ENCODE assay signal across 19 cellular contexts in the genomic region with DNA sequence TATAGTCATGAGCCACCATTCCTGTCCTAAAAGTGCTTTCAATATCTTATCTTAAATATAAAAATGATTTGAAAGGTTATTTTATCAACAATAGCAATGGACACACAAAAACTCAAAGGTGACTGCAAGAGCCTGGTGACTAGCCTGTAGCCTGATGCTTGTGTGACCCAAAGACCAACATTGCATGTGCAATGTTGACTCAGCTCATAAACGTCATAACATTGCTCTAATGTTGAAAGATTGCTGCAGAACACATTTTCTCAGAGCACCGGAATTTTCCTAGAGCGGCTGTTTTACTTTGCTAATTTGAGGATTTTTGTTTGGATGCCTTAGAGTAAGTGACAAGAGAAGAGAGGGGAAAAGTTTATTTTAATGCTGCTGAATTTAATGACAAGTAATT.
DNase-seq lines count a peak whose midpoint lies in the region; ATAC-seq and TF ChIP-seq lines count a peak whose summit lies in the region.
"Had no signal": no experiment of that assay in that cellular context is flagged by ENCODE, and none has a peak within 500 bp of the region (broad histone marks: within the 10 kb centered on the region; RNA-seq: fewer than 3 reads in every experiment).

No MANE protein-coding gene starts in this region.

- no peak overlapping the region for H3K27ac ChIP-seq in right atrium auricular region

- TF ChIP-seq CTCF in right atrium auricular region (IDR thresholded peaks at IDR 0.05) (no peak), fibroblast of villous mesenchyme (IDR thresholded peaks at IDR 0.05; ENCODE audit: insufficient read depth, low read depth, low read length) (no peak)

- no peaks in the 10 kb centered on the region for H3K4me1 ChIP-seq in right atrium auricular region

- no peaks in the 10 kb centered on the region for H3K27me3 ChIP-seq in right atrium auricular region

- H3K36me3 ChIP-seq in right atrium auricular region = no peaks in the 10 kb centered on the region

- H3K4me3 ChIP-seq in right atrium auricular region = no peak overlapping the region
- no peak overlapping the region for H3K4me3 ChIP-seq in fibroblast of villous mesenchyme (ENCODE audit: low read depth, low read length)

- ATAC-seq in left ventricle myocardium superior = peak; percentile 26
- ATAC-seq: activated CD4-positive, alpha-beta T cell treated with anti-CD3 and anti-CD28 coated beads for 36 hours; naive thymus-derived CD8-positive, alpha-beta T cell; Panc1 had no signal

- no peaks in the 10 kb centered on the region for H3K9me3 ChIP-seq in right atrium auricular region

- DNase-seq in left ventricle myocardium superior = no peak
- DNase-seq in right atrium auricular region (ENCODE audit: low spot score) = no peak
- DNase-seq in NCI-H460 (ENCODE audit: extremely low read depth, low read depth) = peak; percentile 52
- DNase-seq in fibroblast of villous mesenchyme (ENCODE audit: low read depth) = peak; percentile 84
- DNase-seq in stromal cell of bone marrow (ENCODE audit: low read depth) = peak; percentile 15
- DNase-seq in occipital lobe (lab: John Stamatoyannopoulos, UW) = no peak
- DNase-seq in activated CD4-positive, CD25-positive, alpha-beta regulatory T cell (lab: John Stamatoyannopoulos, UW) = no peak
- no peak for DNase-seq in globus pallidus (ENCODE audit: low spot score)
- DNase-seq: activated CD4-positive, alpha-beta T cell treated with anti-CD3 and anti-CD28 coated beads for 36 hours; activated effector memory CD4-positive, alpha-beta T cell treated with anti-CD3 and anti-CD28 coated beads, Interleukin-2, amount 50 U/mL, for 16 hours; aorta; glutamatergic neuron; immature natural killer cell; naive thymus-derived CD8-positive, alpha-beta T cell; NCI-H1092; NCI-H774; posterior cingulate gyrus; stimulated activated naive CD4-positive, alpha-beta T cell had no signal

- intact Hi-C loops in left ventricle myocardium superior (cut with micrococcal nuclease) = no loop called here

Comparison
In these comparisons a context has a peak if more than half of its experiments do, and no peak if none do; other contexts are left out.
1. DNase-seq: peak in NCI-H460 (single experiment), fibroblast of villous mesenchyme (single experiment) and stromal cell of bone marrow (single experiment); none in left ventricle myocardium superior (single experiment), right atrium auricular region (single experiment), occipital lobe (single experiment), activated CD4-positive, CD25-positive, alpha-beta regulatory T cell (0 of 4) and globus pallidus (single experiment).